22 cellular contexts compared by ENCODE assay signal in genomic region chr4:87492617-87493016, GRCh38. TPM values are rescaled to one million over a fixed set of nuclear protein-coding genes. Genes with fewer than 3 reads are reported as not detected.
DNase-seq lines count a peak whose midpoint lies in the region; ATAC-seq and TF ChIP-seq lines count a peak whose summit lies in the region.
"Had no signal": no experiment of that assay in that cellular context is flagged by ENCODE, and none has a peak within 500 bp of the region (broad histone marks: within the 10 kb centered on the region; RNA-seq: fewer than 3 reads in every experiment).

No MANE protein-coding gene starts in this region.

- no peak overlapping the region for H3K4me3 Mint-ChIP-seq in T-cell
- H3K4me3 Mint-ChIP-seq: activated T-helper 17 cell treated with anti-CD3 and anti-CD28 coated beads, Interleukin-2, amount 50 U/mL, for 72 hours; HFFc6 had no signal

- ATAC-seq in heart right ventricle = peak in 1 of 8 donors; percentile 69
- ATAC-seq in PC-3 = no peak
- ATAC-seq in T-cell (replicated peaks in 1 of 4) = no peak
- ATAC-seq: A549; activated T-helper 17 cell treated with anti-CD3 and anti-CD28 coated beads, Interleukin-2, amount 50 U/mL, for 72 hours; Panc1 had no signal

- no peak overlapping the region for H3K4me3 ChIP-seq in heart right ventricle
- no peak overlapping the region for H3K4me3 ChIP-seq in right atrium auricular region
- H3K4me3 ChIP-seq in muscle layer of duodenum (ENCODE audit: low read depth in 1 of 2, low read length in 2 of 2) = no peak overlapping the region
- H3K4me3 ChIP-seq in tibial artery = no peak overlapping the region
- H3K4me3 ChIP-seq in PC-3 (ENCODE audit: low read length) = no peak overlapping the region
- H3K4me3 ChIP-seq: A549, SK-N-MC had no signal

- H3K4me1 ChIP-seq in heart right ventricle (peaks cover 5 to 64% (median 27%) of the 10 kb centered on the region in 9 donors), right atrium auricular region (peaks cover 0 to 16% of the 10 kb centered on the region in 2 donors), muscle layer of duodenum (ENCODE audit: control insufficient read depth in 1 of 2, insufficient read depth in 2 of 2, low read length in 2 of 2) (peaks cover 4 to 41% of the 10 kb centered on the region in 2 donors), tibial artery (peaks cover 0 to 51% (median 22%) of the 10 kb centered on the region in 4 donors), PC-3 (ENCODE audit: insufficient read depth, low read length) (no peaks in the 10 kb centered on the region)
- H3K4me1 ChIP-seq: A549, parathyroid adenoma had no signal

- H3K36me3 Mint-ChIP-seq in T-cell = peaks cover 5% of the 10 kb centered on the region

- no peak overlapping the region for H3K9ac ChIP-seq in PC-3 (ENCODE audit: low read length)
- H3K9ac ChIP-seq: parathyroid adenoma had no signal

- H3K27me3 ChIP-seq in heart right ventricle (no peaks in the 10 kb centered on the region), right atrium auricular region (no peaks in the 10 kb centered on the region), muscle layer of duodenum (ENCODE audit: low read depth, low read length) (no peaks in the 10 kb centered on the region), tibial artery (no peaks in the 10 kb centered on the region), PC-3 (ENCODE audit: low read length) (no peaks in the 10 kb centered on the region)

- no peaks in the 10 kb centered on the region for H3K79me2 ChIP-seq in PC-3 (ENCODE audit: low read length)
- H3K79me2 ChIP-seq: parathyroid adenoma had no signal

- no TSS peak for BruUV-seq in PC-3 (replicated peaks; lab: Mats Ljungman, UMichigan)

- peaks cover 1 to 2% of the 10 kb centered on the region in 2 donors for H3K27me3 Mint-ChIP-seq in T-cell

- H3K4me1 Mint-ChIP-seq in T-cell = peaks cover 0 to 3% (median 0%) of the 10 kb centered on the region in 3 donors
- H3K4me1 Mint-ChIP-seq: activated T-helper 17 cell treated with anti-CD3 and anti-CD28 coated beads, Interleukin-2, amount 50 U/mL, for 72 hours had no signal

- H4K20me1 ChIP-seq in PC-3 (ENCODE audit: low read length) = no peaks in the 10 kb centered on the region

- CTCF ChIA-PET in PC-3 (lab: Charles Lee) (no interaction called here), T-cell (lab: Charles Lee) (no interaction called here)

- H3K27ac ChIP-seq in heart right ventricle (peak overlapping the region in 6 of 10 donors; percentile 2 to 79 (median 32)), right atrium auricular region (peak overlapping the region in 1 of 2 donors; percentile 15), muscle layer of duodenum (ENCODE audit: low read length) (peak overlapping the region; percentile 36), tibial artery (peak overlapping the region; percentile 71 to 72), PC-3 (ENCODE audit: low read length) (no peak overlapping the region)
- H3K27ac ChIP-seq: A549, parathyroid adenoma, SK-N-MC had no signal

- TF ChIP-seq CTCF in heart right ventricle (IDR thresholded peaks at IDR 0.05) (no peak), right atrium auricular region (IDR thresholded peaks at IDR 0.05) (no peak), tibial artery (IDR thresholded peaks at IDR 0.05) (no peak), PC-3 (conservative IDR thresholded peaks at IDR 0.05; ENCODE audit: low read depth, low read length) (no peak)

- DNase-seq in heart right ventricle = no peak
- DNase-seq in right atrium auricular region (ENCODE audit: low spot score) = no peak
- peak; percentile 14 for DNase-seq in fibroblast of gingiva (ENCODE audit: low read depth)
- peak in 1 of 2 donors; percentile 80 for DNase-seq in tibial artery
- no peak for DNase-seq in PC-3
- no peak for DNase-seq in NCI-H2029 (lab: John Stamatoyannopoulos, UW)
- DNase-seq in T-cell = no peak
- DNase-seq: activated CD4-positive, alpha-beta T cell treated with anti-CD3 and anti-CD28 coated beads for 1 hour; foreskin fibroblast; HFFc6; kidney glomerular epithelial cell; NCI-H1105; NCI-H2107; NCI-H748 treated with DMSO at 0.1 percent for 48 hours; T-helper 9 cell had no signal

- H3K4me2 ChIP-seq in PC-3 (ENCODE audit: low read length) = no peak overlapping the region
- H3K4me2 ChIP-seq: A549 had no signal

- no peak overlapping the region for H3K27ac Mint-ChIP-seq in T-cell
- H3K27ac Mint-ChIP-seq: activated T-helper 17 cell treated with anti-CD3 and anti-CD28 coated beads, Interleukin-2, amount 50 U/mL, for 72 hours; HFFc6 had no signal

- H3K9me2 ChIP-seq in PC-3 (replicated peaks; ENCODE audit: low read length) = no peaks in the 10 kb centered on the region

- H3K9me3 ChIP-seq in heart right ventricle = peaks cover 0 to 10% (median 0%) of the 10 kb centered on the region in 11 donors
- peaks cover 0 to 6% of the 10 kb centered on the region in 2 donors for H3K9me3 ChIP-seq in right atrium auricular region
- H3K9me3 ChIP-seq in muscle layer of duodenum (ENCODE audit: control insufficient read depth in 1 of 2, low read length in 2 of 2) = no peaks in the 10 kb centered on the region
- no peaks in the 10 kb centered on the region for H3K9me3 ChIP-seq in tibial artery
- no peaks in the 10 kb centered on the region for H3K9me3 ChIP-seq in PC-3 (ENCODE audit: low read length)
- H3K9me3 ChIP-seq: A549 had no signal

- H3K36me3 ChIP-seq in heart right ventricle (peaks cover 0 to 100% (median 56%) of the 10 kb centered on the region in 9 donors), right atrium auricular region (peaks cover 83% of the 10 kb centered on the region), muscle layer of duodenum (ENCODE audit: control insufficient read depth in 1 of 2, insufficient read depth in 2 of 2, low read length in 2 of 2) (peaks cover 44 to 64% of the 10 kb centered on the region in 2 donors), tibial artery (peaks cover 80 to 100% (median 82%) of the 10 kb centered on the region in 3 donors), PC-3 (ENCODE audit: low read depth, low read length) (no peaks in the 10 kb centered on the region)

- H3K9me3 Mint-ChIP-seq in T-cell = peaks cover 0 to 9% (median 0%) of the 10 kb centered on the region in 3 donors
- H3K9me3 Mint-ChIP-seq: HFFc6 had no signal

- no peak overlapping the region for H2AFZ ChIP-seq in PC-3 (ENCODE audit: low read length)
- H2AFZ ChIP-seq: parathyroid adenoma had no signal

- no peaks in the 10 kb centered on the region for H3F3A ChIP-seq in PC-3 (ENCODE audit: low read length, unreplicated experiment)

- WGBS in heart right ventricle, 2 donors = 34 to 56% methylated on average over 3 of the region's 3 CpGs

- intact Hi-C loops in heart right ventricle (cut with DNase I) (loop anchor here in 2 of 10 donors (5.0 kb wide), 2 partner anchors 35 to 335 kb away; partner anchors contain the start of gene SPARCL1 (in 1 of the 2)), tibial artery (cut with DNase I; ENCODE audit: low total_unique reads) (no loop called here), PC-3 (cut with micrococcal nuclease) (no loop called here)

- POLR2A ChIA-PET in PC-3 (lab: Charles Lee; ENCODE audit: unreplicated experiment) = no interaction called here
- POLR2A ChIA-PET in T-cell (lab: Charles Lee) = no interaction called here

RNA-seq across cellular contexts. Expression of gene SPARCL1, which starts 36.6 kb away (rescaled TPM):
- total RNA-seq in heart right ventricle = 100 to 1,000 TPM; 131 to 494 (median 232) TPM
- 100 to 1,000 TPM; 179 to 553 TPM for polyA plus RNA-seq in heart right ventricle
- 100 to 1,000 TPM; 501 to 627 TPM for total RNA-seq in right atrium auricular region
- total RNA-seq in PC-3 (2014; rRNA removed) = not detected in 2 replicates
- total RNA-seq in T-cell = 1 to 10 TPM in 1 of 5 donors, under 1 TPM in 2, not detected in 2; 0.70 to 1.5 (median 0.99) TPM
- total RNA-seq: HFFc6, LHCN-M2 had no signal
- polyA plus RNA-seq: A549 had no signal

Comparison
In these comparisons a context has a peak if more than half of its experiments do, and no peak if none do; other contexts are left out.
1. RNA of gene SPARCL1, which starts 36.6 kb away (total RNA-seq): 501 to 627 TPM in right atrium auricular region and 131 to 494 TPM in heart right ventricle; 0.70 to 1.5 TPM in T-cell and not detected in PC-3; every median in the first group is over 10 times any median in the second.